11 cellular contexts compared by ENCODE assay signal in the genomic region with DNA sequence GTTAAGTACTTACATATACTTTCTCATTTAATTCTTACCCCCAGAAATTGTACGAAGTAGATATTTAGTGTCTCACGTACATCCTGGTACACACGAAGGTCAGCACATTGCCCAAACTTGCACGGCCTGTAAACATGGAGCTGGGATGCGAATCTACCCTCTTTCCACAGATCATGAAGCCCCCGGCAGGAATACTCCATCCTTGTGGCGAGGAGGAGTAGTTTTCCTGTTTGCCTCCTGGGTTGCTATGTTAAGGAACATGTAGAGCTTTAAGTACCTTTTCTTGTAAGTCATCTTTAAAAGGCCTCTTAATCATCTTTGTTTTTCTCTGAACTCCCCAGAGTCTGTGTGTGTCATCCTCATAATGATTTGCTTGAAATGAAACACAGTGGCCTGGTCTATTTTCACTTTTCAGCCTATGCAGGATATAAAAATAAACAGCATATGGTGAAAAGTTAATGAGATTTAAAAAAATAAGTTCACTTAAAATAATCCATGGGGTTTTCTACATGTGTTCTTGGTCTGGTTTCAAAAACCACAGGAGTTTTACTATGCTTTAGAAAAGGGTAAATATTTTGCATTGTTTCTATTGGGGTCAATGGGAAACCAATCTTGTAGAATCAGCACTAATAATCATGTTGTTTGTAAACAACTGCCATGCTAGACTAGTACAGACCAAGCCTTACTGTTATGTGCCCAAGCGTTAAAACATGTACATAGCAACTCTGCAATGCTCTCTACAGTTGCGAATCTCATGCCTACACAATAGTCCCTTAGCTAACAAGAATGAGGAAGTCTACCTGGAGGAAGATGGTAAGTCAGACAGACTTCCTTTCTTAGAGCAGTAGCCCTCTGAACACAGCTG. TPM values are rescaled to one million over a fixed set of nuclear protein-coding genes. Genes with fewer than 3 reads are reported as not detected.
A peak's percentile ranks its signal among the peaks of the same experiment; 100 is the strongest.
DNase-seq lines count a peak whose midpoint lies in the region; ATAC-seq, FAIRE-seq and TF ChIP-seq lines count a peak whose summit lies in the region.
"Had no signal": no experiment of that assay in that cellular context is flagged by ENCODE, and none has a peak within 500 bp of the region (broad histone marks: within the 10 kb centered on the region; RNA-seq: fewer than 3 reads in every experiment).

No MANE protein-coding gene starts in this region.

- TF ChIP-seq EP300 in GM12878 (IDR thresholded peaks at IDR 0.05; ENCODE audit: borderline replicate concordance in 1 of 2, control insufficient read depth in 1 of 2, low read depth in 2 of 2, low read length in 2 of 2): peak; percentile 20 to 54; a peak in 3 of 4 replicates

- H3K9me3 ChIP-seq in GM12878 (replicated peaks; ENCODE audit: control insufficient read depth, insufficient read depth, low read length): no peaks in the 10 kb centered on the region
- no peaks in the 10 kb centered on the region for H3K9me3 ChIP-seq in adrenal gland (replicated peaks in 1 of 3)

- POLR2A ChIA-PET in GM12878 (lab: Charles Lee): interaction anchor here (0.6 to 5.2 kb wide), 12 partner anchors 8 to 1222 kb away, joined by 3 to 26 read pairs (median 3); no protein-coding TSS in a partner anchor

- 7% methylated on average over 9 of the region's 9 CpGs for WGBS in GM12878 (ENCODE audit: insufficient coverage, insufficient replicate concordance, low lambda C conversion rate, missing lambda C conversion rate)
- 85 to 91% (median 91%) methylated on average over 9 of the region's 9 CpGs for whole genome bisulfite sequencing in adrenal gland, 4 donors

- H3K36me3 ChIP-seq in GM12878 (ENCODE audit: control insufficient read depth in 2 of 2, insufficient read depth in 2 of 2, low read length in 1 of 2): no peaks in the 10 kb centered on the region
- H3K36me3 ChIP-seq in adrenal gland (replicated peaks in 1 of 2): no peaks in the 10 kb centered on the region

- BruUV-seq in GM12878 (replicated peaks; lab: Mats Ljungman, UMichigan): no TSS peak

- H3K4me1 ChIP-seq in GM12878 (ENCODE audit: control insufficient read depth, insufficient read depth, low read length) (peaks cover 19% of the 10 kb centered on the region), adrenal gland (replicated peaks in 1 of 2) (peaks cover 0 to 5% of the 10 kb centered on the region in 2 donors)

- H4K20me1 ChIP-seq in GM12878 (ENCODE audit: control insufficient read depth, insufficient read depth): no peaks in the 10 kb centered on the region

- peak overlapping the region; percentile 62 for H3K4me2 ChIP-seq in GM12878 (ENCODE audit: control insufficient read depth, insufficient read depth)

- 0 out of 2 replicates have a peak, but pooled peaks have one; percentile 15 for TF ChIP-seq RAD21 in GM12878 (IDR thresholded peaks at IDR 0.05; ENCODE audit: insufficient read depth, low read depth, low read length)

- H3K9ac ChIP-seq in GM12878 (ENCODE audit: control insufficient read depth, insufficient read depth, low read length): peak overlapping the region; percentile 52; the same call in 1 of the 2 replicates

- DNase-seq in GM12891 (ENCODE audit: insufficient read length, low spot score): no peak
- DNase-seq in GM20000 (ENCODE audit: low spot score): peak; percentile 72
- peak; percentile 90 for DNase-seq in GM12878 (ENCODE audit: low read depth, low spot score)
- no peak for DNase-seq in HuH-7 (ENCODE audit: low spot score)
- DNase-seq in COLO668 (lab: John Stamatoyannopoulos, UW; ENCODE audit: unreplicated experiment): no peak
- DNase-seq in adrenal gland: no peak
- no peak for DNase-seq in DMS79 (lab: John Stamatoyannopoulos, UW)
- DNase-seq: glutamatergic neuron, NCI-H226 had no signal

- intact Hi-C loops in GM12878 (cut with micrococcal nuclease; ENCODE audit: unreplicated experiment): no loop called here
- intact Hi-C loops in adrenal gland (cut with DNase I): no loop called here

- peak; percentile 98 for ATAC-seq in HG03159 (IDR thresholded peaks at IDR 0.05; ENCODE audit: unreplicated experiment)
- ATAC-seq in GM12878: peak; percentile 96

- CTCF ChIA-PET in GM12878 (lab: Yijun Ruan, JAX): interaction anchor here (0.5 to 2.6 kb wide), 13 partner anchors 9 to 165 kb away, joined by 3 to 14 read pairs (median 3); a partner anchor contains a TSS

- peak; percentile 98 for FAIRE-seq in GM12891 (lab: Jason Lieb, UNC)
- FAIRE-seq in GM12878 (lab: Jason Lieb, UNC): peak; percentile 41
- FAIRE-seq: G401.6 had no signal

- TF ChIP-seq CTCF in GM20000 (IDR thresholded peaks at IDR 0.05; ENCODE audit: extremely low read depth, missing control alignments): no peak
- no peak for TF ChIP-seq CTCF in GM12878 (IDR thresholded peaks at IDR 0.05 in 2 of 3, conservative IDR thresholded peaks at IDR 0.05 in 1 of 3; ENCODE audit: control insufficient read depth in 2 of 3, extremely low read depth in 1 of 3, insufficient read depth in 1 of 3, low read depth in 3 of 3, low read length in 3 of 3)
- no peak for TF ChIP-seq CTCF in adrenal gland (IDR thresholded peaks at IDR 0.05)

- no peak overlapping the region; the same call in 1 of the 2 replicates for H2AFZ ChIP-seq in GM12878 (ENCODE audit: control insufficient read depth, low read depth, low read length)

- RAD21 ChIA-PET in GM12878 (lab: Charles Lee; ENCODE audit: unreplicated experiment): interaction anchor here (0.6 to 5.6 kb wide), 18 partner anchors 8 to 252 kb away, joined by 3 to 71 read pairs (median 6); a partner anchor contains a TSS

- H3K79me2 ChIP-seq in GM12878 (ENCODE audit: control insufficient read depth, insufficient read depth, low read length): no peaks in the 10 kb centered on the region

- TF ChIP-seq POLR2A in GM12891 (IDR thresholded peaks at IDR 0.05; ENCODE audit: low read depth, low read length) (no peak), GM12878 (IDR thresholded peaks at IDR 0.05; ENCODE audit: low read depth, low read length) (no peak), adrenal gland (IDR thresholded peaks at IDR 0.05) (no peak)

- in situ Hi-C loops in GM12878 (cut with MboI): loop anchor here (5.0 kb wide), 2 partner anchors 76 to 201 kb away; no protein-coding TSS in a partner anchor

- SMC1A ChIA-PET in GM12878 (lab: Charles Lee; ENCODE audit: uncharacterized antibody, unreplicated experiment): interaction anchor here (0.6 to 6.6 kb wide), 19 partner anchors 8 to 130 kb away, joined by 3 to 100 read pairs (median 7); a partner anchor contains a TSS

- H3K27ac ChIP-seq in GM12878 (ENCODE audit: control insufficient read depth, insufficient read depth): peak overlapping the region; percentile 63
- no peak overlapping the region for H3K27ac ChIP-seq in adrenal gland

- H3K4me3 ChIP-seq in GM12878 (peak overlapping the region; percentile 56; the same call in 1 of the 2 replicates), adrenal gland (no peak overlapping the region)

- H3K27me3 ChIP-seq in GM12878 (replicated peaks in 1 of 2; ENCODE audit: control insufficient read depth in 2 of 2, insufficient read depth in 2 of 2, low read length in 1 of 2) (no peaks in the 10 kb centered on the region), adrenal gland (no peaks in the 10 kb centered on the region)

TF ChIP-seq in GM12891, 5 proteins besides CTCF, POLR2A, EP300 and RAD21:
- TF ChIP-seq PAX5 (IDR thresholded peaks at IDR 0.05; ENCODE audit: insufficient read depth, low read length, severe bottlenecking) (no peak), TAF1 (IDR thresholded peaks at IDR 0.05; ENCODE audit: low read depth, low read length) (no peak), SPI1 (IDR thresholded peaks at IDR 0.05; ENCODE audit: low read depth, low read length) (peak; percentile 95)

TF ChIP-seq in GM12878, 131 proteins besides CTCF, POLR2A, EP300 and RAD21 (continues in another document):
- TF ChIP-seq, protein P1, sequence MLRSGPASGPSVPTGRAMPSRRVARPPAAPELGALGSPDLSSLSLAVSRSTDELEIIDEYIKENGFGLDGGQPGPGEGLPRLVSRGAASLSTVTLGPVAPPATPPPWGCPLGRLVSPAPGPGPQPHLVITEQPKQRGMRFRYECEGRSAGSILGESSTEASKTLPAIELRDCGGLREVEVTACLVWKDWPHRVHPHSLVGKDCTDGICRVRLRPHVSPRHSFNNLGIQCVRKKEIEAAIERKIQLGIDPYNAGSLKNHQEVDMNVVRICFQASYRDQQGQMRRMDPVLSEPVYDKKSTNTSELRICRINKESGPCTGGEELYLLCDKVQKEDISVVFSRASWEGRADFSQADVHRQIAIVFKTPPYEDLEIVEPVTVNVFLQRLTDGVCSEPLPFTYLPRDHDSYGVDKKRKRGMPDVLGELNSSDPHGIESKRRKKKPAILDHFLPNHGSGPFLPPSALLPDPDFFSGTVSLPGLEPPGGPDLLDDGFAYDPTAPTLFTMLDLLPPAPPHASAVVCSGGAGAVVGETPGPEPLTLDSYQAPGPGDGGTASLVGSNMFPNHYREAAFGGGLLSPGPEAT (IDR thresholded peaks at IDR 0.05; ENCODE audit: low read depth): peak; percentile 55
- TF ChIP-seq MEF2A (IDR thresholded peaks at IDR 0.05; ENCODE audit: insufficient read depth, low read depth, low read length): peak; percentile 89

RNA-seq across cellular contexts. Expression of a gene that starts 9.3 kb away (rescaled TPM):
- 36.8 TPM for polyA plus RNA-seq in GM12891 (2012; ENCODE audit: low read depth, missing spikeins)
- total RNA-seq in GM12878 (2013; cell fraction: nucleolus; rRNA removed): 1,061 and 1,083 TPM in 2 replicates
- total RNA-seq in GM12878 (2014; rRNA removed) (68.0 and 68.8 TPM in 2 replicates), GM12878 (2014; rRNA removed; fragmentation: Illumina TruSeq; extraction: Trizol) (73.7 and 80.8 TPM in 2 replicates), GM12878 (2021) (116 and 133 TPM in 2 replicates), adrenal gland (10 to 100 TPM; 36.8 to 85.6 (median 64.5) TPM)
- 28.7 TPM for polyA plus RNA-seq in GM12878 (2011; ENCODE audit: low read depth)
- polyA plus RNA-seq in GM12878 (2011; rRNA removed) (21.3 and 24.7 TPM in 2 replicates), GM12878 (2014; fragmentation: Illumina TruSeq; extraction: Trizol) (59.2 and 69.9 TPM in 2 replicates), GM12878 (2014; fragmentation: Nextera tagmentation; extraction: Ambion mirVana) (10 to 100 TPM; 37.7 to 73.9 TPM), GM12878 (2014; rRNA removed) (50.0 and 59.1 TPM in 2 replicates), GM12878 (2016; fragmentation: Nextera tagmentation; extraction: Ambion mirVana) (10 to 100 TPM; 32.4 to 39.1 TPM), adrenal gland (10 to 100 TPM; 13.3 to 20.9 (median 20.7) TPM)
- polyA plus RNA-seq in GM12878 (2011; cell fraction: cytosol; rRNA removed): 21.4 and 24.5 TPM in 2 replicates
- polyA plus RNA-seq in GM12878 (2011; cell fraction: nucleus; rRNA removed): 69.4 and 82.0 TPM in 2 replicates
- 43.0 and 45.3 TPM in 2 replicates for polyA plus RNA-seq in GM12878 (2012)
- polyA minus RNA-seq in GM12878 (2011; rRNA and poly(A)+ RNA removed): 124 and 158 TPM in 2 replicates
- polyA minus RNA-seq in GM12878 (2011; cell fraction: cytosol; rRNA and poly(A)+ RNA removed): 32.6 and 38.9 TPM in 2 replicates
- 206 and 401 TPM in 2 replicates for polyA minus RNA-seq in GM12878 (2011; cell fraction: nucleus; rRNA and poly(A)+ RNA removed)

Comparison
In these comparisons a context has a peak if more than half of its experiments do, and no peak if none do; other contexts are left out.
1. DNase-seq: peak in GM20000 (single experiment) and GM12878 (single experiment); none in GM12891 (single experiment), HuH-7 (single experiment), COLO668 (single experiment), adrenal gland (0 of 7) and DMS79 (single experiment).